ENCODE assay signal across 14 cellular contexts in the genomic region with DNA sequence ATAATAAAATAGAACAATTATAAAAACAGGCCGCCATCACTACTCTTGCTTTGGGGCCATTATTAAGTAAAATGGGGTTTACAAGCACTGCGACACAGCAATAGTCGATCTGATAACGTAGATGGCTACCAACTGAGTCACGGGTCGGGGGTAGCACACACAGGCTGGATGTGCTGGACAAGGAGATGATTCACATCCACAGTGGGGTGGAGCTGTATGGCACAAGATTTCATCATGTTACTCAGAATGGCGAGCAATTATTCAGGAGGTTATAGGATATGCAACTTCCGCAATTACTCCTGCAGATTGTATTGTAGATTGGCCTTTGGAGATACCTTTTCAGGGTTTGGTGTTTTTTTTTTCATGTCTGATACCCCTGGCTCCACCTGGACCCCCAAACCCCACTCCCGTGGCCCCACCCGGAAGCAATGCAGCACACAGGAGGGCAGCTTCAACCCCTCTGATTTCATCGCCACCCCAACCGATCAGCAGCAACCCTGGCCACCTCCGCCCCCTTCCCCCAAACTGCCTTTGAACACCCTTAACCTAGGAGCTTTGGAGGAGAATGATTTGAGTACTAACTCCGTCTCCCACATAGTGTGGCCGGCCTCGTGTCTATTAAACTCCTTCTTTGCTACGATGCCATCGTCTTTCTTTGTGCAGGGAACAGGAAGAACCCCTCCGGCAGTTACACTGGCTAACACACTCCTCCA. TPM values are rescaled to one million over a fixed set of nuclear protein-coding genes. Genes with fewer than 3 reads are reported as not detected.
DNase-seq lines count a peak whose midpoint lies in the region; ATAC-seq and TF ChIP-seq lines count a peak whose summit lies in the region.
"Had no signal": no experiment of that assay in that cellular context is flagged by ENCODE, and none has a peak within 500 bp of the region (broad histone marks: within the 10 kb centered on the region; RNA-seq: fewer than 3 reads in every experiment).

No MANE protein-coding gene starts in this region.

- peak overlapping the region in 1 of 2 donors; percentile 2 for H3K27ac ChIP-seq in breast epithelium
- H3K27ac ChIP-seq in uterus: peak overlapping the region; percentile 40 to 67
- H3K27ac ChIP-seq: colonic mucosa, neural progenitor cell had no signal

- TF ChIP-seq POLR2A in breast epithelium (IDR thresholded peaks at IDR 0.05) (no peak), uterus (IDR thresholded peaks at IDR 0.05) (no peak)

- no peak overlapping the region for H3K4me3 Mint-ChIP-seq in MCF 10A (ENCODE audit: unreplicated experiment)
- H3K4me3 Mint-ChIP-seq in activated T-cell treated with anti-CD3 and anti-CD28 coated beads, Interleukin-2, amount 50 U/mL, for 4 hours: no peak overlapping the region
- H3K4me3 Mint-ChIP-seq: neural progenitor cell had no signal

- H3K9me3 ChIP-seq in breast epithelium (no peaks in the 10 kb centered on the region), uterus (no peaks in the 10 kb centered on the region)
- H3K9me3 ChIP-seq: colonic mucosa had no signal

- no peaks in the 10 kb centered on the region for H3K36me3 Mint-ChIP-seq in MCF 10A (ENCODE audit: insufficient read depth, unreplicated experiment)
- no peaks in the 10 kb centered on the region for H3K36me3 Mint-ChIP-seq in activated T-cell treated with anti-CD3 and anti-CD28 coated beads, Interleukin-2, amount 50 U/mL, for 4 hours (ENCODE audit: insufficient read depth)
- H3K36me3 Mint-ChIP-seq: neural progenitor cell had no signal

- H3K9me3 Mint-ChIP-seq in MCF 10A (ENCODE audit: unreplicated experiment): no peaks in the 10 kb centered on the region
- H3K9me3 Mint-ChIP-seq in activated T-cell treated with anti-CD3 and anti-CD28 coated beads, Interleukin-2, amount 50 U/mL, for 4 hours: no peaks in the 10 kb centered on the region

- TF ChIP-seq CTCF in MCF 10A (IDR thresholded peaks at IDR 0.05; ENCODE audit: unreplicated experiment): no peak
- TF ChIP-seq CTCF in breast epithelium (IDR thresholded peaks at IDR 0.05): no peak
- TF ChIP-seq CTCF in uterus (IDR thresholded peaks at IDR 0.05): no peak

- ATAC-seq in SK-N-SH treated with all-trans-retinoic acid at 6 μM for 48 hours: peak; percentile 83
- ATAC-seq in activated T-cell treated with anti-CD3 and anti-CD28 coated beads, Interleukin-2, amount 50 U/mL, for 4 hours: no peak

- H3K27ac Mint-ChIP-seq in MCF 10A (ENCODE audit: low read depth, unreplicated experiment): peak overlapping the region; percentile 99
- H3K27ac Mint-ChIP-seq: neural progenitor cell had no signal

- H3K4me3 ChIP-seq in breast epithelium: no peak overlapping the region
- no peak overlapping the region for H3K4me3 ChIP-seq in uterus
- no peak overlapping the region for H3K4me3 ChIP-seq in H7 (ENCODE audit: insufficient read depth, low read depth, low read length)
- H3K4me3 ChIP-seq: colonic mucosa, neural progenitor cell had no signal

- H3K27me3 ChIP-seq in breast epithelium (no peaks in the 10 kb centered on the region), uterus (no peaks in the 10 kb centered on the region), H7 (ENCODE audit: control insufficient read depth, insufficient read depth, low read length) (no peaks in the 10 kb centered on the region)
- H3K27me3 ChIP-seq: colonic mucosa, neural progenitor cell had no signal

- CTCF ChIA-PET in MCF 10A (lab: Yijun Ruan, JAX): interaction anchor here (0.5 to 1.0 kb wide), 4 partner anchors 10 to 331 kb away, joined by 3 to 4 read pairs (median 3); no protein-coding TSS in a partner anchor

- peaks cover 28% of the 10 kb centered on the region for H3K4me1 Mint-ChIP-seq in MCF 10A (ENCODE audit: insufficient read depth, unreplicated experiment)
- no peaks in the 10 kb centered on the region for H3K4me1 Mint-ChIP-seq in activated T-cell treated with anti-CD3 and anti-CD28 coated beads, Interleukin-2, amount 50 U/mL, for 4 hours (ENCODE audit: low read depth)
- H3K4me1 Mint-ChIP-seq: neural progenitor cell had no signal

- no peaks in the 10 kb centered on the region for H3K27me3 Mint-ChIP-seq in MCF 10A (ENCODE audit: insufficient read depth, unreplicated experiment)
- H3K27me3 Mint-ChIP-seq in activated T-cell treated with anti-CD3 and anti-CD28 coated beads, Interleukin-2, amount 50 U/mL, for 4 hours (ENCODE audit: low read depth): peaks cover 2% of the 10 kb centered on the region

- intact Hi-C loops in MCF 10A (cut with micrococcal nuclease): loop anchor here (2.0 kb wide), 1 partner anchor 45 kb away; no protein-coding TSS in a partner anchor
- intact Hi-C loops in breast epithelium (cut with DNase I; ENCODE audit: low total_unique reads): no loop called here
- intact Hi-C loops in uterus (cut with DNase I; ENCODE audit: low total_unique reads): no loop called here

- BruUV-seq in MCF 10A (replicated peaks; lab: Mats Ljungman, UMichigan): TSS peak; percentile 97

- H3K4me1 ChIP-seq in breast epithelium: no peaks in the 10 kb centered on the region
- H3K4me1 ChIP-seq in uterus: no peaks in the 10 kb centered on the region
- H3K4me1 ChIP-seq: colonic mucosa, neural progenitor cell had no signal

- POLR2A ChIA-PET in MCF 10A (lab: Yijun Ruan, JAX): interaction anchor here (0.6 to 2.2 kb wide), 5 partner anchors 10 to 355 kb away, joined by 3 to 8 read pairs (median 3); no protein-coding TSS in a partner anchor

- H3K36me3 ChIP-seq in breast epithelium (no peaks in the 10 kb centered on the region), uterus (no peaks in the 10 kb centered on the region), H7 (replicated peaks; ENCODE audit: control insufficient read depth, insufficient read depth, low read length) (no peaks in the 10 kb centered on the region)
- H3K36me3 ChIP-seq: colonic mucosa, neural progenitor cell had no signal

- peak; percentile 93 for DNase-seq in MCF 10A (ENCODE audit: unreplicated experiment)
- no peak for DNase-seq in breast epithelium (ENCODE audit: low spot score in 2 of 2)
- DNase-seq in fibroblast of the conjunctiva (ENCODE audit: low read depth): peak; percentile 98
- DNase-seq in uterus: no peak
- DNase-seq in DMS 273 treated with DMSO at 0.1 percent for 48 hours (lab: John Stamatoyannopoulos, UW): no peak
- DNase-seq in H7: no peak
- no peak for DNase-seq in activated T-cell treated with anti-CD3 and anti-CD28 coated beads, Interleukin-2, amount 50 U/mL, for 4 hours
- DNase-seq: AML-193; colonic mucosa; NCI-H446; stimulated activated CD4-positive, alpha-beta T cell treated with anti-CD3 and anti-CD28 coated beads, Interleukin-4, amount 100 ng/mL, for 1 hour; T-helper 2 cell had no signal

TF ChIP-seq in SK-N-SH treated with all-trans-retinoic acid at 6 μM for 48 hours, 23 proteins besides CTCF, POLR2A, EP300 and RAD21:
- TF ChIP-seq ZFP30 (CRISPR knock-in tag; IDR thresholded peaks at IDR 0.05) (no peak), ZNF565 (CRISPR knock-in tag; conservative IDR thresholded peaks at IDR 0.05; ENCODE audit: low read depth) (no peak), ZFP3 (CRISPR knock-in tag; IDR thresholded peaks at IDR 0.05) (no peak), ZNF70 (CRISPR knock-in tag; IDR thresholded peaks at IDR 0.05) (no peak), TSHZ2 (CRISPR knock-in tag; IDR thresholded peaks at IDR 0.05) (no peak)

RNA-seq across cellular contexts. Expression of gene MLPH, which starts 21.4 kb away (rescaled TPM):
- total RNA-seq in MCF 10A (2022) (27.1 and 28.5 TPM in 2 replicates), breast epithelium (100 to 1,000 TPM in 2 of 3 donors, 10 to 100 TPM in 1; 15.5 to 242 (median 223) TPM), uterus (10 to 100 TPM in 2 of 4 donors, 1 to 10 TPM in 2; 1.2 to 16.5 (median 8.9) TPM)
- total RNA-seq in H7 (2014; rRNA removed; shearing (Covaris generic)): 1.1 and 6.1 TPM in 2 replicates
- under 1 TPM; 0.38 to 0.48 (median 0.47) TPM for total RNA-seq in activated T-cell treated with anti-CD3 and anti-CD28 coated beads, Interleukin-2, amount 50 U/mL, for 4 hours

RNA-seq across cellular contexts. Expression of gene COL6A3, which starts 51.7 kb away (rescaled TPM):
- total RNA-seq in MCF 10A (2022) (0.19 and 0.61 TPM in 2 replicates), breast epithelium (100 to 1,000 TPM; 116 to 907 (median 320) TPM), uterus (1,000 to 10,000 TPM in 1 of 4 donors, 100 to 1,000 TPM in 3; 164 to 1,719 (median 447) TPM)
- total RNA-seq in H7 (2014; rRNA removed; shearing (Covaris generic)): 5.1 and 7.0 TPM in 2 replicates
- 10 to 100 TPM; 19.2 to 33.2 (median 19.4) TPM for total RNA-seq in activated T-cell treated with anti-CD3 and anti-CD28 coated beads, Interleukin-2, amount 50 U/mL, for 4 hours

Comparison
In these comparisons a context has a peak if more than half of its experiments do, and no peak if none do; other contexts are left out.
1. DNase-seq: peak in MCF 10A (single experiment) and fibroblast of the conjunctiva (single experiment); none in breast epithelium (0 of 2), uterus (0 of 2), DMS 273 treated with DMSO at 0.1 percent for 48 hours (single experiment), H7 (single experiment) and activated T-cell treated with anti-CD3 and anti-CD28 coated beads, Interleukin-2, amount 50 U/mL, for 4 hours (single experiment).